8 cellular contexts compared by ENCODE assay signal in the genomic region with DNA sequence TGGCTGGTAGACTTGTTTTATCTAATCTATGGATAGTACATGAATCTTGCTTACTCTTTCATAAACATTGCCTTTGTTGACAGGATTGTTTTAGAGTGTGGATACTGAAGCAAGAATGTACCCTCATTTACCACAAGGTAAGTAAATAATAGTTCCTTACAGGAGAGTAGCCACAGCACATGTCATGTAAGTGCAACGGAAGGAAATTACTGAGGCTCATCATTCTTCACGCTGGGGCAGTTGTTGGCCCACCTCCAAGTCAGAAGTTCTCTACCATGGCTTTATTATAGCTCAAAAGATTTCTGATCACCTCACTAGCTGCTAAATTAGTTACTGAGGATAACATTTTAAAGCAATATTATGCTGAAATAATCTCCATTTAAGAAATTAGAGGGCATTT. TPM values are rescaled to one million over a fixed set of nuclear protein-coding genes. Genes with fewer than 3 reads are reported as not detected.
"Had no signal": no experiment of that assay in that cellular context is flagged by ENCODE, and none has a peak within 500 bp of the region (broad histone marks: within the 10 kb centered on the region; RNA-seq: fewer than 3 reads in every experiment).

No MANE protein-coding gene starts in this region.

RNA-seq across cellular contexts. Expression of gene ANKRD30B, which starts 50.0 kb away (rescaled TPM):
- total RNA-seq: activated B cell treated with CpG ODN at 0.5 μM for 24 hours; activated CD4-positive, alpha-beta T cell treated with anti-CD3 and anti-CD28 coated beads, Interleukin-2, amount 10 ng/mL, durations not matched to agents 24 days and 14 days; activated CD8-positive, alpha-beta memory T cell treated with anti-CD3 and anti-CD28 coated beads, Interleukin-2, amount 10 ng/mL, durations not matched to agents 7 days and 5 days; activated T-helper 1 cell treated with anti-CD3 and anti-CD28 coated beads, Interleukin-12 subunit alpha, Interleukin-12 subunit beta, Interleukin-2, Interleukin-4 antibody, amounts not matched to agents 30 ng/mL and 10 ng/mL and 1 ng/mL, durations not matched to agents 14 hours and 24 hours and 36 hours; aorta; bronchial epithelial cell; chondrocyte; T-helper 17 cell had no signal
- polyA plus RNA-seq: aorta had no signal
